8 cellular contexts compared by ENCODE assay signal in genomic region chr10:101018600-101019439, GRCh38. TPM values are rescaled to one million over a fixed set of nuclear protein-coding genes. Genes with fewer than 3 reads are reported as not detected.
DNase-seq lines count a peak whose midpoint lies in the region; ATAC-seq and TF ChIP-seq lines count a peak whose summit lies in the region.

No MANE protein-coding gene starts in this region.

- H3K27ac ChIP-seq in HUES6 (ENCODE audit: low read depth, low read length) (no peak overlapping the region), SJCRH30 (peak overlapping the region; percentile 14; the same call in 1 of the 2 replicates), upper lobe of left lung (no peak overlapping the region)

- TF ChIP-seq POLR2A in upper lobe of left lung (IDR thresholded peaks at IDR 0.05): no peak

- DNase-seq in DMS114 treated with DMSO at 0.1 percent for 48 hours (lab: John Stamatoyannopoulos, UW; ENCODE audit: unreplicated experiment) (peak; percentile 37), SJCRH30 (peak; percentile 98), germinal center (ENCODE audit: low spot score) (peak; percentile 68), omental fat pad (ENCODE audit: low spot score) (peak; percentile 81), upper lobe of left lung (peak; percentile 82 to 95)
- peak; percentile 47 for DNase-seq in activated gamma-delta T cell treated with anti-CD3 and anti-CD28 coated beads, Interleukin-2, amount 50 U/mL, for 16 hours (ENCODE audit: low read depth)

- peaks cover 52% of the 10 kb centered on the region for H3K27me3 ChIP-seq in HUES6 (ENCODE audit: control insufficient read depth, insufficient read depth, low read length)
- no peaks in the 10 kb centered on the region for H3K27me3 ChIP-seq in SJCRH30
- H3K27me3 ChIP-seq in upper lobe of left lung: peaks cover 0 to 5% (median 2%) of the 10 kb centered on the region in 4 donors

- no peaks in the 10 kb centered on the region for H3K9me3 ChIP-seq in HUES6 (ENCODE audit: control insufficient read depth, insufficient read depth, low read depth, low read length)
- H3K9me3 ChIP-seq in SJCRH30 (replicated peaks): no peaks in the 10 kb centered on the region
- no peaks in the 10 kb centered on the region for H3K9me3 ChIP-seq in upper lobe of left lung

- no peaks in the 10 kb centered on the region for H3K36me3 ChIP-seq in HUES6 (ENCODE audit: control insufficient read depth, insufficient read depth, low read length)
- H3K36me3 ChIP-seq in SJCRH30: no peaks in the 10 kb centered on the region
- H3K36me3 ChIP-seq in upper lobe of left lung: no peaks in the 10 kb centered on the region

- peak overlapping the region; percentile 59 for H3K4me3 ChIP-seq in HUES6 (ENCODE audit: low read depth, low read length)
- H3K4me3 ChIP-seq in SJCRH30: peak overlapping the region; percentile 54
- no peak overlapping the region for H3K4me3 ChIP-seq in upper lobe of left lung

- H3K4me1 ChIP-seq in HUES6 (ENCODE audit: control insufficient read depth, insufficient read depth, low read length) (peaks cover 12% of the 10 kb centered on the region; the same call in 1 of the 2 replicates), SJCRH30 (peaks cover 20% of the 10 kb centered on the region), upper lobe of left lung (peaks cover 6 to 14% (median 8%) of the 10 kb centered on the region in 4 donors)

- ATAC-seq in omental fat pad (ENCODE audit: low FRiP score) (peak; percentile 70), upper lobe of left lung (ENCODE audit: low FRiP score in 2 of 2) (peak; percentile 2 to 88), HG02610 (IDR thresholded peaks at IDR 0.05; ENCODE audit: unreplicated experiment) (no peak)

- H3K9ac ChIP-seq in HUES6 (ENCODE audit: low read length): no peak overlapping the region

- TF ChIP-seq EP300 in upper lobe of left lung (IDR thresholded peaks at IDR 0.05): no peak

- WGBS in upper lobe of left lung, 2 donors: 23 to 39% methylated on average over 18 to 24 of the region's 45 CpGs

- peak in 1 of 3 donors; percentile 25 for TF ChIP-seq CTCF in omental fat pad (IDR thresholded peaks at IDR 0.05)
- peak; percentile 59 to 85 (median 80) for TF ChIP-seq CTCF in upper lobe of left lung (IDR thresholded peaks at IDR 0.05)

RNA-seq across cellular contexts. Expression of gene PDZD7, which starts 12.1 kb away (rescaled TPM):
- total RNA-seq in SJCRH30 (2014; rRNA removed; shearing (Covaris generic)): 0.25 and 0.89 TPM in 2 replicates
- total RNA-seq in omental fat pad: 1 to 10 TPM in 1 of 4 donors, under 1 TPM in 3; 0.12 to 3.3 (median 0.30) TPM
- total RNA-seq in upper lobe of left lung: 1 to 10 TPM in 5 of 6 donors, under 1 TPM in 1; 0.39 to 2.4 (median 1.7) TPM

RNA-seq across cellular contexts. Expression of gene SFXN3, which starts 12.2 kb away (rescaled TPM):
- total RNA-seq in SJCRH30 (2014; rRNA removed; shearing (Covaris generic)): 14.3 and 15.3 TPM in 2 replicates
- total RNA-seq in omental fat pad (10 to 100 TPM; 54.8 to 97.3 (median 71.2) TPM), upper lobe of left lung (100 to 1,000 TPM in 3 of 6 donors, 10 to 100 TPM in 3; 59.6 to 360 (median 100) TPM)

RNA-seq across cellular contexts. Expression of gene LZTS2, which starts 19.2 kb away (rescaled TPM):
- 229 and 239 TPM in 2 replicates for total RNA-seq in SJCRH30 (2014; rRNA removed; shearing (Covaris generic))
- total RNA-seq in omental fat pad: 10 to 100 TPM; 59.4 to 98.0 (median 72.6) TPM
- total RNA-seq in upper lobe of left lung: 100 to 1,000 TPM in 2 of 6 donors, 10 to 100 TPM in 4; 42.5 to 105 (median 60.1) TPM

RNA-seq across cellular contexts. Expression of gene TWNK, which starts 31.5 kb away (rescaled TPM):
- 27.3 and 30.4 TPM in 2 replicates for total RNA-seq in SJCRH30 (2014; rRNA removed; shearing (Covaris generic))
- 10 to 100 TPM in 1 of 4 donors, 1 to 10 TPM in 3; 4.6 to 20.8 (median 6.9) TPM for total RNA-seq in omental fat pad
- total RNA-seq in upper lobe of left lung: 1 to 10 TPM; 2.6 to 9.1 (median 5.8) TPM

RNA-seq across cellular contexts. Expression of gene MRPL43, which starts 31.5 kb away (rescaled TPM):
- total RNA-seq in SJCRH30 (2014; rRNA removed; shearing (Covaris generic)): 92.1 and 101 TPM in 2 replicates
- total RNA-seq in omental fat pad (10 to 100 TPM; 59.7 to 97.0 (median 79.3) TPM), upper lobe of left lung (10 to 100 TPM; 40.2 to 72.1 (median 63.5) TPM)

Comparison
In these comparisons a context has a peak if more than half of its experiments do, and no peak if none do; other contexts are left out.
1. DNase-seq: peak in every context shown above with its lines; median percentile 98 in SJCRH30; 88 in upper lobe of left lung; 81 in omental fat pad; 68 in germinal center; 47 in activated gamma-delta T cell treated with anti-CD3 and anti-CD28 coated beads, Interleukin-2, amount 50 U/mL, for 16 hours; 37 in DMS114 treated with DMSO at 0.1 percent for 48 hours.
2. H3K4me3 ChIP-seq: peak in HUES6 (single experiment) and SJCRH30 (single experiment); none in upper lobe of left lung (0 of 4).